ENCODE assay signal across 8 cellular contexts in the genomic region with DNA sequence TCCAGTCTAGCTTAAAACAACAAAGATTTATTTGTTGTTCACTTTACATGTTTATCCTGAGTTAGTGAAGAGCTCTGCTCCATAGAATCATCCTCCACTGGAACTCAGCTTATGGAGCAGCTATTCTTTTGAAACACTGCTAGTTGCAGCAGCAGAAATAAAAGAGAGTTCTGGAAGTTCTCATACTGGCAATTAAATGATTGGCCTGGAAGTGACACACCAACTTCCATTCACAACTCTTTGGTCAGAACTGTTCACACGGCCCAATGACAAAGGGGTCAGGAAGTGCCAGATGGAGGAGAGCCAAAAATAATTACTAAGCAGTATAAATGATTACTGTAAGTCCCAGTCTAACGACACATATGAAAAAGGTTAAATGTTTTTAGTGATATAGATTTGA. TPM values are rescaled to one million over a fixed set of nuclear protein-coding genes. Genes with fewer than 3 reads are reported as not detected.
DNase-seq lines count a peak whose midpoint lies in the region; ATAC-seq and FAIRE-seq lines count a peak whose summit lies in the region.

No MANE protein-coding gene starts in this region.

- peak overlapping the region; percentile 64 for H3K27ac ChIP-seq in angular gyrus (ENCODE audit: low read depth, low read length)

- H3K27me3 Mint-ChIP-seq in activated T-cell treated with anti-CD3 and anti-CD28 coated beads, Interleukin-2, amount 50 U/mL, for 72 hours (ENCODE audit: low read depth), result no peaks in the 10 kb centered on the region

- H3K27ac Mint-ChIP-seq in activated T-cell treated with anti-CD3 and anti-CD28 coated beads, Interleukin-2, amount 50 U/mL, for 72 hours, result peak overlapping the region; percentile 77

- H3K4me1 Mint-ChIP-seq in activated T-cell treated with anti-CD3 and anti-CD28 coated beads, Interleukin-2, amount 50 U/mL, for 72 hours (ENCODE audit: low read depth), result peaks cover 68% of the 10 kb centered on the region

- peaks cover 2 to 10% of the 10 kb centered on the region in 2 donors for H3K36me3 Mint-ChIP-seq in activated T-cell treated with anti-CD3 and anti-CD28 coated beads, Interleukin-2, amount 50 U/mL, for 72 hours (ENCODE audit: insufficient read depth in 2 of 2)

- H3K9me3 Mint-ChIP-seq in activated T-cell treated with anti-CD3 and anti-CD28 coated beads, Interleukin-2, amount 50 U/mL, for 72 hours, result no peaks in the 10 kb centered on the region

- no peak for FAIRE-seq in urothelium cell line (lab: Jason Lieb, UNC)

- ATAC-seq in activated T-cell treated with anti-CD3 and anti-CD28 coated beads, Interleukin-2, amount 50 U/mL, for 72 hours (replicated peaks in 1 of 2), result peak in 1 of 2 donors; percentile 54
- no peak for ATAC-seq in GM21528 (IDR thresholded peaks at IDR 0.05; ENCODE audit: low FRiP score, unreplicated experiment)
- ATAC-seq in HG03378 (IDR thresholded peaks at IDR 0.05; ENCODE audit: unreplicated experiment), result no peak
- no peak for ATAC-seq in HG03039 (IDR thresholded peaks at IDR 0.05; ENCODE audit: unreplicated experiment)

- no peak for DNase-seq in activated T-cell treated with anti-CD3 and anti-CD28 coated beads, Interleukin-2, amount 50 U/mL, for 72 hours
- no peak for DNase-seq in activated T-cell treated with anti-CD3 and anti-CD28 coated beads, Interleukin-2, amount 50 U/mL, for 48 hours
- DNase-seq in iris pigment epithelial cell (ENCODE audit: low read depth) (peak; percentile 84), urothelium cell line (ENCODE audit: low spot score) (peak; percentile 13)

- H3K4me3 Mint-ChIP-seq in activated T-cell treated with anti-CD3 and anti-CD28 coated beads, Interleukin-2, amount 50 U/mL, for 72 hours, result peak overlapping the region in 1 of 2 donors; percentile 19

RNA-seq across cellular contexts. Expression of gene FBXO11, which starts 39.1 kb away (rescaled TPM):
- 10 to 100 TPM; 50.3 to 59.7 TPM for total RNA-seq in activated T-cell treated with anti-CD3 and anti-CD28 coated beads, Interleukin-2, amount 50 U/mL, for 72 hours

Comparison
In these comparisons a context has a peak if more than half of its experiments do, and no peak if none do; other contexts are left out.
1. DNase-seq: peak in iris pigment epithelial cell (single experiment) and urothelium cell line (single experiment); none in activated T-cell treated with anti-CD3 and anti-CD28 coated beads, Interleukin-2, amount 50 U/mL, for 72 hours (0 of 2) and activated T-cell treated with anti-CD3 and anti-CD28 coated beads, Interleukin-2, amount 50 U/mL, for 48 hours (0 of 2).